In the genomic region with DNA sequence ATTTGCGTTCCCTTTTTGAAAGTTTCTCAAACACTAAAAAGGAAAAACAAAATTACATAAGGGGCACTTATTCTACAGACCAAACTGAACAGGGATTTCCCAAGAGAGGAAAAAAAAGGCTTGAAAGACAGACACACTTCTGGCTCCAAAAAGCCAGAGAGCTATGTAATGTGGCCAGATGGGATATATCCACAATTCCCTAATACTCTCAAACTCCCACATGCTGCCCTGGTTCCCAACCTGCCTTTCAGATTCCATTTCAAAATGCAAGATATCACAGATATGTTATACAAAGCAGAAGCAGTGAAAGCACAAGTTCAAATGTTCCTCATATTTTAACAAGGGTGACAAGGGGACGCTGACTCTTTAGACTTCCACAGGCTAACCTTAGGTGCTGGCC, we compare ENCODE assay signal across 19 cellular contexts. TPM values are rescaled to one million over a fixed set of nuclear protein-coding genes. Genes with fewer than 3 reads are reported as not detected.
A peak's percentile ranks its signal among the peaks of the same experiment; 100 is the strongest.
DNase-seq lines count a peak whose midpoint lies in the region; ATAC-seq and TF ChIP-seq lines count a peak whose summit lies in the region.
"Had no signal": no experiment of that assay in that cellular context is flagged by ENCODE, and none has a peak within 500 bp of the region (broad histone marks: within the 10 kb centered on the region; RNA-seq: fewer than 3 reads in every experiment).

No MANE protein-coding gene starts in this region.

- H3K9me2 ChIP-seq in OCI-LY7 (ENCODE audit: insufficient read depth, low read length) = no peaks in the 10 kb centered on the region

- no peaks in the 10 kb centered on the region for H3K79me2 ChIP-seq in OCI-LY7 (ENCODE audit: insufficient read depth, low read depth, low read length)
- H3K79me2 ChIP-seq: hepatocyte had no signal

- H3K4me3 ChIP-seq in OCI-LY7 (ENCODE audit: low read depth, low read length, poor library complexity, severe bottlenecking) = no peak overlapping the region
- H3K4me3 ChIP-seq: cardiac muscle cell, GM23248, hepatocyte, pancreas had no signal

- no peak overlapping the region for H3K4me2 ChIP-seq in OCI-LY7 (ENCODE audit: low read length)
- H3K4me2 ChIP-seq: KMS-11 had no signal

- CTCF ChIA-PET in OCI-LY7 (lab: Charles Lee; ENCODE audit: unreplicated experiment) = no interaction called here

- POLR2A ChIA-PET in OCI-LY7 (lab: Charles Lee) = interaction anchor here (1.1 kb wide), 1 partner anchor 263 kb away, joined by 4 read pairs; no protein-coding TSS in a partner anchor

- H3K27me3 Mint-ChIP-seq in brain = peaks cover 28% of the 10 kb centered on the region

- no peaks in the 10 kb centered on the region for H3K36me3 ChIP-seq in OCI-LY7 (ENCODE audit: insufficient read depth, low read length)
- H3K36me3 ChIP-seq: cardiac muscle cell, pancreas had no signal

- H2AFZ ChIP-seq in OCI-LY7 (ENCODE audit: low read length) = no peak overlapping the region
- H2AFZ ChIP-seq: GM23248, hepatocyte had no signal

- in situ Hi-C loops in GM13977 (cut with MboI; ENCODE audit: low pct_unique_long_range_greater_than_20kb, low sequenced_read_pairs, unreplicated experiment) = no loop called here

- no peaks in the 10 kb centered on the region for H3K36me3 Mint-ChIP-seq in brain
- no peaks in the 10 kb centered on the region for H3K36me3 Mint-ChIP-seq in stimulated activated effector memory CD8-positive, alpha-beta T cell treated with anti-CD3 and anti-CD28 coated beads, Interleukin-12 subunit alpha, Interleukin-12 subunit beta, amount 100 ng/mL, for 72 hours
- H3K36me3 Mint-ChIP-seq: CD4-positive, CD25-positive, alpha-beta regulatory T cell had no signal

- ATAC-seq in stimulated activated effector memory CD8-positive, alpha-beta T cell treated with anti-CD3 and anti-CD28 coated beads, Interleukin-12 subunit alpha, Interleukin-12 subunit beta, amount 100 ng/mL, for 72 hours = no peak
- ATAC-seq: activated CD8-positive, alpha-beta T cell treated with anti-CD3 and anti-CD28 coated beads, Interleukin-2, amount 10 ng/mL, durations not matched to agents 7 days and 5 days; pancreas had no signal

- peak overlapping the region in 3 of 5 experiments; percentile 56 to 69 (median 67) for H3K27ac Mint-ChIP-seq in brain
- no peak overlapping the region for H3K27ac Mint-ChIP-seq in stimulated activated effector memory CD8-positive, alpha-beta T cell treated with anti-CD3 and anti-CD28 coated beads, Interleukin-12 subunit alpha, Interleukin-12 subunit beta, amount 100 ng/mL, for 72 hours
- H3K27ac Mint-ChIP-seq: activated CD8-positive, alpha-beta T cell treated with anti-CD3 and anti-CD28 coated beads, Interleukin-2, amount 10 ng/mL, durations not matched to agents 7 days and 5 days; CD4-positive, CD25-positive, alpha-beta regulatory T cell had no signal

- DNase-seq in GM13977 (ENCODE audit: low spot score) (peak; percentile 28), posterior vena cava (ENCODE audit: low spot score) (no peak), OCI-LY7 (ENCODE audit: low spot score) (no peak), T1000 (lab: John Stamatoyannopoulos, UW) (no peak)
- no peak for DNase-seq in stimulated activated effector memory CD8-positive, alpha-beta T cell treated with anti-CD3 and anti-CD28 coated beads, Interleukin-12 subunit alpha, Interleukin-12 subunit beta, amount 100 ng/mL, for 72 hours (ENCODE audit: low spot score in 2 of 2)
- DNase-seq: activated CD8-positive, alpha-beta T cell treated with anti-CD3 and anti-CD28 coated beads, Interleukin-2, amount 10 ng/mL, durations not matched to agents 7 days and 5 days; activated gamma-delta T cell treated with Interleukin-2 at 50 U/mL for 16 hours; CD4-positive, CD25-positive, alpha-beta regulatory T cell; erythroblast; GF-D8; GM23248; NCI-H526; pancreas; stimulated activated CD4-positive, alpha-beta T cell treated with anti-CD3 and anti-CD28 coated beads, Interleukin-2, amount 100 ng/mL, for 48 hours had no signal

- no TSS peak for BruUV-seq in OCI-LY7 (replicated peaks; lab: Mats Ljungman, UMichigan)

- intact Hi-C loops in posterior vena cava (cut with DNase I) (no loop called here), OCI-LY7 (cut with micrococcal nuclease; ENCODE audit: unreplicated experiment) (no loop called here)

- no peaks in the 10 kb centered on the region for H3K9me3 Mint-ChIP-seq in brain
- H3K9me3 Mint-ChIP-seq in stimulated activated effector memory CD8-positive, alpha-beta T cell treated with anti-CD3 and anti-CD28 coated beads, Interleukin-12 subunit alpha, Interleukin-12 subunit beta, amount 100 ng/mL, for 72 hours = no peaks in the 10 kb centered on the region

- H3K27me3 ChIP-seq in layer of hippocampus (ENCODE audit: control insufficient read depth, insufficient read depth, low read length) = no peaks in the 10 kb centered on the region

- peaks cover 28% of the 10 kb centered on the region for H3K4me1 Mint-ChIP-seq in brain
- peaks cover 6% of the 10 kb centered on the region for H3K4me1 Mint-ChIP-seq in stimulated activated effector memory CD8-positive, alpha-beta T cell treated with anti-CD3 and anti-CD28 coated beads, Interleukin-12 subunit alpha, Interleukin-12 subunit beta, amount 100 ng/mL, for 72 hours

- no peaks in the 10 kb centered on the region for H3K9me3 ChIP-seq in OCI-LY7 (ENCODE audit: low read length)
- H3K9me3 ChIP-seq: pancreas had no signal

- no peak for TF ChIP-seq CTCF in GM13977 (IDR thresholded peaks at IDR 0.05; ENCODE audit: extremely low read depth, insufficient read depth, missing control alignments)
- TF ChIP-seq CTCF in brain (conservative IDR thresholded peaks at IDR 0.05) = no peak
- no peak for TF ChIP-seq CTCF in OCI-LY7 (conservative IDR thresholded peaks at IDR 0.05; ENCODE audit: low read length)

- H3K4me1 ChIP-seq in OCI-LY7 (ENCODE audit: insufficient read depth, low read length, poor library complexity, severe bottlenecking) = no peaks in the 10 kb centered on the region

- H3K27ac ChIP-seq in layer of hippocampus (ENCODE audit: low read depth, low read length) (peak overlapping the region; percentile 30), OCI-LY7 (ENCODE audit: low read depth, low read length, poor library complexity, severe bottlenecking) (no peak overlapping the region)
- H3K27ac ChIP-seq: cardiac muscle cell, GM23248, hepatocyte, KMS-11, pancreas had no signal

- peak overlapping the region; percentile 83 to 92 (median 87) for H3K4me3 Mint-ChIP-seq in brain
- H3K4me3 Mint-ChIP-seq in stimulated activated effector memory CD8-positive, alpha-beta T cell treated with anti-CD3 and anti-CD28 coated beads, Interleukin-12 subunit alpha, Interleukin-12 subunit beta, amount 100 ng/mL, for 72 hours = peak overlapping the region; percentile 71
- H3K4me3 Mint-ChIP-seq: activated CD8-positive, alpha-beta T cell treated with anti-CD3 and anti-CD28 coated beads, Interleukin-2, amount 10 ng/mL, durations not matched to agents 7 days and 5 days; CD4-positive, CD25-positive, alpha-beta regulatory T cell had no signal

- no peaks in the 10 kb centered on the region for H4K20me1 ChIP-seq in OCI-LY7 (ENCODE audit: insufficient read depth, low read length)

RNA-seq across cellular contexts. Expression of a gene that starts 1.5 kb away (rescaled TPM):
- polyA plus RNA-seq in brain (ENCODE audit: insufficient read depth, low read depth, low replicate concordance) = 9.1 TPM
- total RNA-seq in posterior vena cava (10 to 100 TPM; 21.5 to 34.9 TPM), OCI-LY7 (2022) (not detected in 2 replicates)
- total RNA-seq in OCI-LY7 (2014; rRNA removed; shearing (Covaris generic)) = not detected in 2 replicates
- total RNA-seq: GM23248 had no signal
- polyA plus RNA-seq: GM23248 had no signal

Comparison
In these comparisons a context has a peak if more than half of its experiments do, and no peak if none do; other contexts are left out.
1. RNA of a gene that starts 1.5 kb away (total RNA-seq): 21.5 to 34.9 TPM in posterior vena cava; not detected in OCI-LY7; every median in the first group is over 10 times any median in the second.